In the genomic region with DNA sequence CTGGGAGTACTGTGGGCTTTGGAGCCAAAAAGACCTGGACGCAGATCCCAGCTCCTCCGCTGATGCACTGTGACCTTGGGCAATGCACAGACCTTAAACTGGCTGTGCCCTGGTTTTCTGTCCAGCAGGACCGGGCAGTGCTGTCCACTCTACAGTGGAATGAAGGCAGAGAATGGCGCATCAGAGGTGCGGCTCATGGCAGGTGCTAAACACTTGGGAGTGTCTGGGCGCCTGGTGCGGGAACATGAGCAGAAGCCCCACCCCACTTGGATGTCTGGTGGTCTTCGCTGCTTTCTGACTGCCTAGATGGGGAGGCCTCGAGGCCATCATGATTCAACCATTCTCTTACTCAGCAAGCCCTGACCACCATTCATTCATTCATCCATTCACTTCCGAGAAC, we compare ENCODE assay signal across 18 cellular contexts.
DNase-seq lines count a peak whose midpoint lies in the region; ATAC-seq, FAIRE-seq and TF ChIP-seq lines count a peak whose summit lies in the region.
"Had no signal": no experiment of that assay in that cellular context is flagged by ENCODE, and none has a peak within 500 bp of the region (broad histone marks: within the 10 kb centered on the region; RNA-seq: fewer than 3 reads in every experiment).

No MANE protein-coding gene starts in this region.

- H3K27me3 ChIP-seq in BLaER1 treated with 17β-estradiol and CSF1 and Interleukin-3, amounts not matched to agents 10 nM and 100 nM: no peaks in the 10 kb centered on the region
- H3K27me3 ChIP-seq in bronchial epithelial cell (ENCODE audit: control insufficient read depth, insufficient read depth, low read length) (no peaks in the 10 kb centered on the region), lower lobe of right lung (ENCODE audit: low read depth) (no peaks in the 10 kb centered on the region), small intestine (ENCODE audit: control insufficient read depth in 2 of 2, insufficient read depth in 2 of 2, low read length in 2 of 2) (no peaks in the 10 kb centered on the region), pancreas (no peaks in the 10 kb centered on the region)

- ATAC-seq in lower lobe of right lung (no peak), pancreas (no peak)

- H3K27ac ChIP-seq in BLaER1 treated with 17β-estradiol and CSF1 and Interleukin-3, amounts not matched to agents 10 nM and 100 nM: no peak overlapping the region
- H3K27ac ChIP-seq in lower lobe of right lung (peak overlapping the region; percentile 11), small intestine (ENCODE audit: low read depth in 1 of 2, low read length in 1 of 2) (peak overlapping the region; percentile 25 to 51), pancreas (no peak overlapping the region)
- H3K27ac ChIP-seq: PC-9, RWPE1 had no signal

- FAIRE-seq in bronchial epithelial cell (lab: Jason Lieb, UNC) (peak; percentile 68), small intestine (lab: Jason Lieb, UNC) (no peak), pancreas (lab: Jason Lieb, UNC) (no peak)
- FAIRE-seq: GM12892, H1 had no signal

- H3K9ac ChIP-seq in BLaER1 treated with 17β-estradiol and CSF1 and Interleukin-3, amounts not matched to agents 10 nM and 100 nM: no peak overlapping the region

- peak overlapping the region in 7 of 11 experiments; percentile 6 to 36 (median 13); a peak in 8 of 22 replicates for H3K4me2 ChIP-seq in BLaER1 treated with 17β-estradiol and CSF1 and Interleukin-3, amounts not matched to agents 10 nM and 100 nM
- H3K4me2 ChIP-seq: PC-9 had no signal

- WGBS in small intestine, 3 donors: 92 to 94% (median 94%) methylated on average over 10 of the region's 10 CpGs
- WGBS in pancreas, 2 donors: 95 to 97% methylated on average over 10 of the region's 10 CpGs

- no peaks in the 10 kb centered on the region for H3K36me3 ChIP-seq in BLaER1 treated with 17β-estradiol and CSF1 and Interleukin-3, amounts not matched to agents 10 nM and 100 nM
- no peaks in the 10 kb centered on the region for H3K36me3 ChIP-seq in bronchial epithelial cell (ENCODE audit: control insufficient read depth, insufficient read depth, low read length)
- H3K36me3 ChIP-seq in lower lobe of right lung: no peaks in the 10 kb centered on the region
- H3K36me3 ChIP-seq in small intestine (ENCODE audit: control insufficient read depth in 2 of 2, insufficient read depth in 2 of 2, low read length in 2 of 2): no peaks in the 10 kb centered on the region
- H3K36me3 ChIP-seq in pancreas: no peaks in the 10 kb centered on the region

- H3K9me3 ChIP-seq in BLaER1 treated with 17β-estradiol and CSF1 and Interleukin-3, amounts not matched to agents 10 nM and 100 nM (replicated peaks in 1 of 11): peaks cover 13 to 26% (median 20%) of the 10 kb centered on the region in 11 experiments
- H3K9me3 ChIP-seq in lower lobe of right lung (peaks cover 7% of the 10 kb centered on the region), small intestine (ENCODE audit: control insufficient read depth, low read depth) (no peaks in the 10 kb centered on the region), pancreas (no peaks in the 10 kb centered on the region)

- DNase-seq in bronchial epithelial cell (ENCODE audit: low read depth): no peak
- DNase-seq in lower lobe of right lung: no peak
- DNase-seq in small intestine: no peak
- no peak for DNase-seq in pancreas
- no peak for DNase-seq in hepatic stellate cell (ENCODE audit: low spot score)
- no peak for DNase-seq in ureter (ENCODE audit: low spot score)
- no peak for DNase-seq in NCI-H82 treated with DMSO at 0.1 percent for 48 hours (lab: John Stamatoyannopoulos, UW; ENCODE audit: unreplicated experiment)
- DNase-seq: C1 segment of cervical spinal cord; CD8-positive, alpha-beta T cell; NCI-H1694 treated with DMSO at 0.1 percent for 48 hours; NCI-H2081 treated with DMSO at 0.1 percent for 48 hours; NCI-H446; NCI-H526 treated with DMSO at 0.1 percent for 48 hours; PC-9 had no signal

- TF ChIP-seq CTCF in bronchial epithelial cell (IDR thresholded peaks at IDR 0.05; ENCODE audit: insufficient read depth, low read length, severe bottlenecking): no peak
- TF ChIP-seq CTCF in lower lobe of right lung (IDR thresholded peaks at IDR 0.05): no peak
- TF ChIP-seq CTCF in pancreas (IDR thresholded peaks at IDR 0.05): no peak

- peaks cover 0 to 45% (median 32%) of the 10 kb centered on the region in 10 experiments; a peak in 16 of 20 replicates for H3K4me1 ChIP-seq in BLaER1 treated with 17β-estradiol and CSF1 and Interleukin-3, amounts not matched to agents 10 nM and 100 nM
- H3K4me1 ChIP-seq in lower lobe of right lung (peaks cover 64% of the 10 kb centered on the region), small intestine (ENCODE audit: control insufficient read depth in 2 of 2, insufficient read depth in 1 of 2, low read depth in 1 of 2, low read length in 1 of 2) (peaks cover 9 to 16% of the 10 kb centered on the region in 2 donors), pancreas (peaks cover 0 to 19% (median 12%) of the 10 kb centered on the region in 3 donors)

- intact Hi-C loops in lower lobe of right lung (cut with DNase I): no loop called here
- intact Hi-C loops in pancreas (cut with DNase I): no loop called here

- H3K4me3 ChIP-seq in BLaER1 treated with 17β-estradiol and CSF1 and Interleukin-3, amounts not matched to agents 10 nM and 100 nM: no peak overlapping the region
- H3K4me3 ChIP-seq in bronchial epithelial cell (ENCODE audit: low read depth, low read length) (no peak overlapping the region), lower lobe of right lung (no peak overlapping the region), small intestine (ENCODE audit: low read depth in 1 of 2, low read length in 2 of 2) (no peak overlapping the region), pancreas (no peak overlapping the region)
- H3K4me3 ChIP-seq: PC-9 had no signal

- no peaks in the 10 kb centered on the region for H4K20me1 ChIP-seq in BLaER1 treated with 17β-estradiol and CSF1 and Interleukin-3, amounts not matched to agents 10 nM and 100 nM

Comparison
In these comparisons a context has a peak if more than half of its experiments do, and no peak if none do; other contexts are left out.
1. H3K27ac ChIP-seq: peak in lower lobe of right lung (single experiment) and small intestine (2 of 2); none in BLaER1 treated with 17β-estradiol and CSF1 and Interleukin-3, amounts not matched to agents 10 nM and 100 nM (0 of 11) and pancreas (0 of 4).